ENCODE assay signal across 16 cellular contexts in the genomic region with DNA sequence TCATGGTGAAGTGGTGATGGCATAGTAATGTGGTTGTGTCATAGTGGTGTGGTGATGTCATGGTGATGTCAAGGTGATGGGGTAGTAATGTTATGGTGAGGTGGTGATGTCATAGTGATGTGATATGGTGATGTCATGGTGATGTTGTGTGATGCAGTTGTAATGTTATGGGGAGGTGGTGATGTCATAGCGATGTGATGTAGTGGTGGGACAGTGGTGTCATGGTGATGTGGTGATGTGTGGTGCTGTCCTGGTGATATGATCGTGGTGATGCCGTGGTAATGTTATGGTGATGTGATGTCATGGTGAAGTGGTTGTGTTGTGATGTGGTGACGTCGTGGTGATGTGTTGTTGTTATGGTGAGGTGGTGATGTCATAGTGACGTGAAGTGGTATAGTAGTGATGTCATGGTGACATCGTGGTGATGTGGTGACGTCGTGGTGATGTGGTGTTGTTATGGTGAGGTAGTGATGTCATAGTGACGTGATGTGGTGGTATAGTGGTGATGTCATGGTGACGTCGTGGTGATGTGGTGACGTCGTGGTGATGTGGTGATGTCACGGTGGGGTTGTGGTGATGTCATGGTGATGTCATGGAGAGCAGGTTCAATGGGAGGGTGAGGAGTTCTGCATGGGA.
DNase-seq lines count a peak whose midpoint lies in the region; FAIRE-seq and TF ChIP-seq lines count a peak whose summit lies in the region.
"Had no signal": no experiment of that assay in that cellular context is flagged by ENCODE, and none has a peak within 500 bp of the region (broad histone marks: within the 10 kb centered on the region; RNA-seq: fewer than 3 reads in every experiment).

No MANE protein-coding gene starts in this region.

- no peaks in the 10 kb centered on the region for H3K36me3 ChIP-seq in endothelial cell of umbilical vein (ENCODE audit: control insufficient read depth in 2 of 2, extremely low read depth in 1 of 2, insufficient read depth in 2 of 2, low read length in 2 of 2)
- H3K36me3 ChIP-seq in suprapubic skin = no peaks in the 10 kb centered on the region
- H3K36me3 ChIP-seq: SJCRH30 had no signal

- H3K4me3 ChIP-seq in endothelial cell of umbilical vein (replicated peaks in 1 of 3; ENCODE audit: insufficient read depth in 1 of 3, low read depth in 1 of 3, low read length in 3 of 3) = no peak overlapping the region
- no peak overlapping the region for H3K4me3 ChIP-seq in suprapubic skin
- H3K4me3 ChIP-seq: SJCRH30 had no signal

- no peaks in the 10 kb centered on the region for H4K20me1 ChIP-seq in endothelial cell of umbilical vein (replicated peaks; ENCODE audit: control insufficient read depth, extremely low read depth, insufficient read depth, low read length)

- TF ChIP-seq POLR2A in endothelial cell of umbilical vein (IDR thresholded peaks at IDR 0.05; ENCODE audit: low read depth, low read length) (no peak), suprapubic skin (IDR thresholded peaks at IDR 0.05) (no peak)

- H3K9ac ChIP-seq in endothelial cell of umbilical vein (replicated peaks; ENCODE audit: extremely low read depth, insufficient read depth, low read length) = no peak overlapping the region
- H3K9ac ChIP-seq: parathyroid adenoma had no signal

- no peak overlapping the region for H3K4me2 ChIP-seq in endothelial cell of umbilical vein (ENCODE audit: insufficient read depth, low read length)

- dilution Hi-C loops in endothelial cell of umbilical vein (cut with MboI; ENCODE audit: extremely low pct_ligation_motif_present, low sequenced_read_pairs) = no loop called here

- no peaks in the 10 kb centered on the region for H3K27me3 ChIP-seq in endothelial cell of umbilical vein (ENCODE audit: control insufficient read depth in 2 of 2, insufficient read depth in 2 of 2, low read length in 2 of 2)
- peaks cover 5% of the 10 kb centered on the region for H3K27me3 ChIP-seq in suprapubic skin
- H3K27me3 ChIP-seq: SJCRH30 had no signal

- TF ChIP-seq CTCF in endothelial cell of umbilical vein (IDR thresholded peaks at IDR 0.05; ENCODE audit: extremely low read depth in 1 of 2, insufficient read depth in 1 of 2, low read depth in 1 of 2, low read length in 2 of 2) (no peak), suprapubic skin (IDR thresholded peaks at IDR 0.05) (no peak)

- intact Hi-C loops in endothelial cell of umbilical vein (cut with micrococcal nuclease) = no loop called here

- H3K9me3 ChIP-seq in endothelial cell of umbilical vein (replicated peaks; ENCODE audit: control insufficient read depth, insufficient read depth, low read length) (no peaks in the 10 kb centered on the region), suprapubic skin (no peaks in the 10 kb centered on the region)
- H3K9me3 ChIP-seq: SJCRH30 had no signal

- no peak overlapping the region for H2AFZ ChIP-seq in endothelial cell of umbilical vein (ENCODE audit: low read depth, low read length)
- H2AFZ ChIP-seq: parathyroid adenoma had no signal

- no peak for FAIRE-seq in endothelial cell of umbilical vein (lab: Jason Lieb, UNC)
- FAIRE-seq: kidney had no signal

- POLR2A ChIA-PET in endothelial cell of umbilical vein (lab: Charles Lee) = no interaction called here

- no peak for TF ChIP-seq EP300 in suprapubic skin (IDR thresholded peaks at IDR 0.05)

- no TSS peak for BruUV-seq in endothelial cell of umbilical vein (replicated peaks; lab: Mats Ljungman, UMichigan)

- in situ Hi-C loops in Caki2 (cut with HindIII; ENCODE audit: low pct_unique_long_range_greater_than_20kb, low sequenced_read_pairs) = no loop called here

- 94% methylated on average over 15 of the region's 15 CpGs for WGBS in suprapubic skin

- H3K9me1 ChIP-seq in endothelial cell of umbilical vein (replicated peaks; ENCODE audit: control insufficient read depth, extremely low read depth, insufficient read depth, low read length) = no peaks in the 10 kb centered on the region

- CTCF ChIA-PET in endothelial cell of umbilical vein (lab: Charles Lee) = no interaction called here

- DNase-seq in NCI-H1694 (lab: John Stamatoyannopoulos, UW) = peak; percentile 12
- no peak for DNase-seq in NCI-H1694 treated with DMSO at 0.1 percent for 48 hours (lab: John Stamatoyannopoulos, UW)
- DNase-seq in Caki2 (ENCODE audit: low read depth) = peak; percentile 29
- peak; percentile 20 for DNase-seq in RPMI7951 (ENCODE audit: low read depth)
- no peak for DNase-seq in endothelial cell of umbilical vein (ENCODE audit: low read depth, low spot score)
- no peak for DNase-seq in suprapubic skin (ENCODE audit: low spot score in 2 of 2)
- DNase-seq in NCI-H1417 treated with DMSO at 0.1 percent for 48 hours (lab: John Stamatoyannopoulos, UW) = no peak
- no peak for DNase-seq in DMS79 treated with DMSO at 0.1 percent for 48 hours (lab: John Stamatoyannopoulos, UW)
- DNase-seq: CD4-positive, alpha-beta memory T cell; glutamatergic neuron; KG1; kidney; NCI-H1930 had no signal

- H3K27ac ChIP-seq in endothelial cell of umbilical vein (ENCODE audit: insufficient read depth, low read depth, low read length) (no peak overlapping the region), suprapubic skin (no peak overlapping the region)
- H3K27ac ChIP-seq: parathyroid adenoma, SJCRH30, VCaP had no signal

- H3K4me1 ChIP-seq in endothelial cell of umbilical vein (ENCODE audit: control insufficient read depth, extremely low read depth, insufficient read depth, low read length) (no peaks in the 10 kb centered on the region), suprapubic skin (no peaks in the 10 kb centered on the region)
- H3K4me1 ChIP-seq: SJCRH30 had no signal

- H3K79me2 ChIP-seq in endothelial cell of umbilical vein (ENCODE audit: control insufficient read depth, insufficient read depth, low read length) = no peaks in the 10 kb centered on the region
- H3K79me2 ChIP-seq: parathyroid adenoma had no signal

TF ChIP-seq in endothelial cell of umbilical vein, 7 proteins besides CTCF, POLR2A, EP300 and RAD21:
- peak; percentile 59 for TF ChIP-seq JUN (IDR thresholded peaks at IDR 0.05; ENCODE audit: borderline replicate concordance, insufficient read depth, insufficient read length, low read depth)
- no peak for TF ChIP-seq POLR2AphosphoS5 (IDR thresholded peaks at IDR 0.05; ENCODE audit: insufficient read depth, low read depth, low read length)
- TF ChIP-seq GATA2 (IDR thresholded peaks at IDR 0.05; ENCODE audit: insufficient read depth, insufficient read length, low read depth, low read length) = no peak
- no peak for TF ChIP-seq EZH2 (IDR thresholded peaks at IDR 0.05; ENCODE audit: borderline replicate concordance, low read depth, low read length, severe bottlenecking)
- TF ChIP-seq MYC (IDR thresholded peaks at IDR 0.05; ENCODE audit: low read depth, low read length) = no peak

Comparison
In these comparisons a context has a peak if more than half of its experiments do, and no peak if none do; other contexts are left out.
1. DNase-seq: peak in NCI-H1694 (single experiment), Caki2 (single experiment) and RPMI7951 (single experiment); none in NCI-H1694 treated with DMSO at 0.1 percent for 48 hours (single experiment), endothelial cell of umbilical vein (single experiment), suprapubic skin (0 of 2), NCI-H1417 treated with DMSO at 0.1 percent for 48 hours (single experiment) and DMS79 treated with DMSO at 0.1 percent for 48 hours (single experiment).